Comparison of ENCODE assay signal across 8 cellular contexts in the genomic region with DNA sequence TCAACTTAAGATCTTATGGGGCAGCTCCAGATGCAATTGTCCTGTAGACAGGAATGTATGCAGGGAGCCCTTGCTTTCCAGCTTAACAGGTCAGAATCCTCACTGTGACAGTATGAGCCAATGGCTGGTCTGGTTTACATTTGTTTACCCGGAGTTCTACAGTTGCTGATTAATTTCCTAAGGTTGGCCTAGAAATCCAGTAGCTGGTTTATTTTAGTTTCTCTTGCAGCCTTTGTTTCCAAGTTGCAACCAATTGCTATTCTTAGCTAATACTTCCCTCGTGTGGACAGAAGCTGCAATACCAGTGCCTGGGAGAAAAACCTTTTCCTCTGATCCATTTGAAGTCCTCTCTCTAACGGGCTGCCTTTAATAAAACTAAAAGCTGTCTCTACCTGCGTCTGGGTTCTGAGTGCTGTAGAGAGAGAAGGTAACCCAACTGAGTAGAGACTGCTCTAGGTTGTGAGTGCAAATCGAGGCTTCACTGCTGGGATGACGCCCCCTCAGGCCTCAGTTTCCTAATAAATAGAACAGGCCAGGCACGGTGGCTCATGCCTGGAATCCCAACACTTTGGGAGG. TPM values are rescaled to one million over a fixed set of nuclear protein-coding genes. Genes with fewer than 3 reads are reported as not detected.
DNase-seq lines count a peak whose midpoint lies in the region; ATAC-seq and TF ChIP-seq lines count a peak whose summit lies in the region.

No MANE protein-coding gene starts in this region.

- ATAC-seq in GM18909 (IDR thresholded peaks at IDR 0.05; ENCODE audit: poor library complexity, unreplicated experiment): no peak

- TF ChIP-seq CTCF in GM12865 (IDR thresholded peaks at IDR 0.05; ENCODE audit: insufficient read depth, low read depth, low read length, missing control alignments) (peak; percentile 58), colonic mucosa (IDR thresholded peaks at IDR 0.05) (peak; percentile 74), liver (IDR thresholded peaks at IDR 0.05; ENCODE audit: low read depth, low read length, missing input control) (peak; percentile 97), testis (IDR thresholded peaks at IDR 0.05) (peak; percentile 71 to 88 (median 75))

- H3K9ac ChIP-seq in colonic mucosa (ENCODE audit: low read depth in 2 of 2, low read length in 2 of 2): no peak overlapping the region
- no peak overlapping the region for H3K9ac ChIP-seq in liver (ENCODE audit: low read depth in 1 of 2, low read length in 2 of 2)

- H3K9me3 ChIP-seq in colonic mucosa (no peaks in the 10 kb centered on the region), liver (ENCODE audit: control insufficient read depth in 4 of 4, low read length in 3 of 4) (no peaks in the 10 kb centered on the region), testis (no peaks in the 10 kb centered on the region)

- 31% methylated on average over 7 of the region's 7 CpGs for WGBS in liver
- 32 to 38% methylated on average over 7 of the region's 7 CpGs for WGBS in testis, 2 donors

- H3K27ac ChIP-seq in colonic mucosa: no peak overlapping the region
- no peak overlapping the region for H3K27ac ChIP-seq in liver (ENCODE audit: low read depth in 1 of 2, low read length in 2 of 2)
- no peak overlapping the region for H3K27ac ChIP-seq in testis

- peak; percentile 96 to 98 for TF ChIP-seq RAD21 in liver (IDR thresholded peaks at IDR 0.05)

- TF ChIP-seq POLR2A in testis (IDR thresholded peaks at IDR 0.05): no peak

- DNase-seq in ACHN (peak; percentile 58), GM12865 (ENCODE audit: low read depth) (peak; percentile 64), NCI-H1417 (lab: John Stamatoyannopoulos, UW) (peak; percentile 45 to 79 (median 66)), SKM-1 (lab: John Stamatoyannopoulos, UW; ENCODE audit: unreplicated experiment) (peak; percentile 69), colonic mucosa (peak; percentile 46), testis (peak; percentile 47)

- H3K4me1 ChIP-seq in colonic mucosa: no peaks in the 10 kb centered on the region
- peaks cover 0 to 8% (median 3%) of the 10 kb centered on the region in 4 donors for H3K4me1 ChIP-seq in liver (ENCODE audit: control insufficient read depth in 4 of 4, insufficient read depth in 4 of 4, low read length in 3 of 4)
- peaks cover 4% of the 10 kb centered on the region for H3K4me1 ChIP-seq in testis

- intact Hi-C loops in colonic mucosa (cut with DNase I) (loop anchor here (2.0 kb wide), 2 partner anchors 135 to 389 kb away; no protein-coding TSS in a partner anchor), testis (cut with DNase I; ENCODE audit: low total_unique reads) (loop anchor here (5.0 kb wide), 1 partner anchor 1235 kb away; no protein-coding TSS in a partner anchor)

- H3K36me3 ChIP-seq in colonic mucosa (no peaks in the 10 kb centered on the region), liver (ENCODE audit: control insufficient read depth in 4 of 4, insufficient read depth in 3 of 4, low read depth in 1 of 4, low read length in 3 of 4) (no peaks in the 10 kb centered on the region), testis (ENCODE audit: low read depth, missing control alignments) (no peaks in the 10 kb centered on the region)

- H3K27me3 ChIP-seq in colonic mucosa: no peaks in the 10 kb centered on the region
- H3K27me3 ChIP-seq in liver (ENCODE audit: control insufficient read depth in 4 of 4, insufficient read depth in 4 of 4, low read length in 3 of 4): no peaks in the 10 kb centered on the region
- no peaks in the 10 kb centered on the region for H3K27me3 ChIP-seq in testis

- H3K4me3 ChIP-seq in GM12865 (ENCODE audit: low read depth, low read length) (no peak overlapping the region), colonic mucosa (no peak overlapping the region), liver (ENCODE audit: low read depth in 1 of 3, low read length in 3 of 3) (no peak overlapping the region), testis (no peak overlapping the region)

- in situ Hi-C loops in ACHN (cut with HindIII; ENCODE audit: low pct_ligation_motif_present, low pct_unique_long_range_greater_than_20kb, low sequenced_read_pairs): no loop called here

TF ChIP-seq in liver, 16 proteins besides CTCF, POLR2A, EP300 and RAD21:
- TF ChIP-seq RXRA (IDR thresholded peaks at IDR 0.05): peak in 1 of 2 donors; percentile 20
- no peak for TF ChIP-seq REST (IDR thresholded peaks at IDR 0.05)

RNA-seq across cellular contexts. Expression of gene ZNF217, which starts 45.9 kb away (rescaled TPM):
- total RNA-seq in colonic mucosa (10 to 100 TPM; 45.7 to 73.0 TPM), liver (10 to 100 TPM; 14.9 to 16.3 TPM), testis (10 to 100 TPM; 48.6 to 61.2 TPM)
- polyA plus RNA-seq in liver (1 to 10 TPM; 4.2 to 7.6 TPM), testis (ENCODE audit: insufficient read depth, low read depth, low replicate concordance) (47.3 TPM)
